23 cellular contexts compared by ENCODE assay signal in genomic region chr1:154398678-154399077, GRCh38. TPM values are rescaled to one million over a fixed set of nuclear protein-coding genes. Genes with fewer than 3 reads are reported as not detected.
DNase-seq lines count a peak whose midpoint lies in the region; ATAC-seq and TF ChIP-seq lines count a peak whose summit lies in the region.
"Had no signal": no experiment of that assay in that cellular context is flagged by ENCODE, and none has a peak within 500 bp of the region (broad histone marks: within the 10 kb centered on the region; RNA-seq: fewer than 3 reads in every experiment).

No MANE protein-coding gene starts in this region.

- TF ChIP-seq CTCF in KMS-11 (conservative IDR thresholded peaks at IDR 0.05; ENCODE audit: low read depth, low read length): no peak
- TF ChIP-seq CTCF in upper lobe of right lung (IDR thresholded peaks at IDR 0.05): no peak

- peak overlapping the region; percentile 48 for H2AFZ ChIP-seq in KMS-11 (ENCODE audit: low read depth)
- H2AFZ ChIP-seq: GM23248 had no signal

- no peaks in the 10 kb centered on the region for H3K79me2 ChIP-seq in KMS-11 (ENCODE audit: insufficient read depth, low read depth)

- peak overlapping the region; percentile 58 for H3K4me3 ChIP-seq in KMS-11 (IDR thresholded peaks at IDR 0.05; ENCODE audit: insufficient read depth, low read depth, low read length)
- no peak overlapping the region for H3K4me3 ChIP-seq in upper lobe of right lung
- H3K4me3 ChIP-seq: A549, GM23248, Peyer's patch, SJCRH30 had no signal

- no peak overlapping the region for H3K4me3 Mint-ChIP-seq in activated naive CD8-positive, alpha-beta T cell treated with anti-CD3 and anti-CD28 coated beads, Interleukin-2, amount 50 U/mL, for 24 hours
- no peak overlapping the region for H3K4me3 Mint-ChIP-seq in activated naive CD8-positive, alpha-beta T cell treated with anti-CD3 and anti-CD28 coated beads for 36 hours
- H3K4me3 Mint-ChIP-seq in activated T-helper 17 cell treated with anti-CD3 and anti-CD28 coated beads, Interleukin-2, amount 50 U/mL, for 72 hours: peak overlapping the region; percentile 92
- H3K4me3 Mint-ChIP-seq: CD8-positive, alpha-beta memory T cell; H9 had no signal

- ATAC-seq in activated naive CD8-positive, alpha-beta T cell treated with anti-CD3 and anti-CD28 coated beads, Interleukin-2, amount 50 U/mL, for 24 hours: no peak
- peak; percentile 60 for ATAC-seq in activated T-helper 17 cell treated with anti-CD3 and anti-CD28 coated beads, Interleukin-2, amount 50 U/mL, for 72 hours (replicated peaks)
- ATAC-seq in upper lobe of right lung (no peak), GM18870 (IDR thresholded peaks at IDR 0.05; ENCODE audit: unreplicated experiment) (no peak)
- ATAC-seq: A549 had no signal

- H3K4me1 Mint-ChIP-seq in activated naive CD8-positive, alpha-beta T cell treated with anti-CD3 and anti-CD28 coated beads, Interleukin-2, amount 50 U/mL, for 24 hours: peaks cover 24% of the 10 kb centered on the region
- H3K4me1 Mint-ChIP-seq in activated naive CD8-positive, alpha-beta T cell treated with anti-CD3 and anti-CD28 coated beads for 36 hours: peaks cover 21% of the 10 kb centered on the region
- H3K4me1 Mint-ChIP-seq in activated T-helper 17 cell treated with anti-CD3 and anti-CD28 coated beads, Interleukin-2, amount 50 U/mL, for 72 hours: peaks cover 31% of the 10 kb centered on the region

- H3K9me3 Mint-ChIP-seq in activated naive CD8-positive, alpha-beta T cell treated with anti-CD3 and anti-CD28 coated beads, Interleukin-2, amount 50 U/mL, for 24 hours: no peaks in the 10 kb centered on the region
- H3K9me3 Mint-ChIP-seq in activated naive CD8-positive, alpha-beta T cell treated with anti-CD3 and anti-CD28 coated beads for 36 hours: no peaks in the 10 kb centered on the region
- peaks cover 4% of the 10 kb centered on the region for H3K9me3 Mint-ChIP-seq in activated T-helper 17 cell treated with anti-CD3 and anti-CD28 coated beads, Interleukin-2, amount 50 U/mL, for 72 hours
- H3K9me3 Mint-ChIP-seq: CD8-positive, alpha-beta memory T cell had no signal

- peak overlapping the region; percentile 56 for H3K27ac ChIP-seq in KMS-11
- no peak overlapping the region for H3K27ac ChIP-seq in upper lobe of right lung
- H3K27ac ChIP-seq: A549, GM23248, SJCRH30 had no signal

- H3K27me3 ChIP-seq in KMS-11 (ENCODE audit: insufficient read depth, low read depth): no peaks in the 10 kb centered on the region
- H3K27me3 ChIP-seq in upper lobe of right lung: no peaks in the 10 kb centered on the region
- H3K27me3 ChIP-seq: Peyer's patch, SJCRH30 had no signal

- peaks cover 1% of the 10 kb centered on the region for H3K27me3 Mint-ChIP-seq in activated naive CD8-positive, alpha-beta T cell treated with anti-CD3 and anti-CD28 coated beads, Interleukin-2, amount 50 U/mL, for 24 hours
- no peaks in the 10 kb centered on the region for H3K27me3 Mint-ChIP-seq in activated naive CD8-positive, alpha-beta T cell treated with anti-CD3 and anti-CD28 coated beads for 36 hours
- no peaks in the 10 kb centered on the region for H3K27me3 Mint-ChIP-seq in activated T-helper 17 cell treated with anti-CD3 and anti-CD28 coated beads, Interleukin-2, amount 50 U/mL, for 72 hours

- H3K27ac Mint-ChIP-seq in activated naive CD8-positive, alpha-beta T cell treated with anti-CD3 and anti-CD28 coated beads, Interleukin-2, amount 50 U/mL, for 24 hours: peak overlapping the region; percentile 10
- no peak overlapping the region for H3K27ac Mint-ChIP-seq in activated naive CD8-positive, alpha-beta T cell treated with anti-CD3 and anti-CD28 coated beads for 36 hours
- H3K27ac Mint-ChIP-seq in activated T-helper 17 cell treated with anti-CD3 and anti-CD28 coated beads, Interleukin-2, amount 50 U/mL, for 72 hours: peak overlapping the region; percentile 98
- H3K27ac Mint-ChIP-seq: H9 had no signal

- peak overlapping the region; percentile 9; the same call in 1 of the 2 replicates for H3K9ac ChIP-seq in KMS-11
- H3K9ac ChIP-seq: GM23248 had no signal

- H3K4me2 ChIP-seq in KMS-11: peak overlapping the region; percentile 68
- H3K4me2 ChIP-seq: A549 had no signal

- no peaks in the 10 kb centered on the region for H3K9me3 ChIP-seq in upper lobe of right lung
- H3K9me3 ChIP-seq: Peyer's patch, SJCRH30 had no signal

- H3K36me3 ChIP-seq in KMS-11 (ENCODE audit: insufficient read depth) (no peaks in the 10 kb centered on the region), upper lobe of right lung (no peaks in the 10 kb centered on the region)
- H3K36me3 ChIP-seq: Peyer's patch, SJCRH30 had no signal

- H4K20me1 ChIP-seq in KMS-11 (ENCODE audit: insufficient read depth): no peaks in the 10 kb centered on the region

- intact Hi-C loops in upper lobe of right lung (cut with DNase I): no loop called here

- H3K4me1 ChIP-seq in KMS-11 (ENCODE audit: low read depth, poor library complexity, severe bottlenecking) (peaks cover 55% of the 10 kb centered on the region), upper lobe of right lung (no peaks in the 10 kb centered on the region)
- H3K4me1 ChIP-seq: A549, Peyer's patch, SJCRH30 had no signal

- no peaks in the 10 kb centered on the region for H3K36me3 Mint-ChIP-seq in activated naive CD8-positive, alpha-beta T cell treated with anti-CD3 and anti-CD28 coated beads, Interleukin-2, amount 50 U/mL, for 24 hours (ENCODE audit: low read depth)
- no peaks in the 10 kb centered on the region for H3K36me3 Mint-ChIP-seq in activated naive CD8-positive, alpha-beta T cell treated with anti-CD3 and anti-CD28 coated beads for 36 hours
- H3K36me3 Mint-ChIP-seq in activated T-helper 17 cell treated with anti-CD3 and anti-CD28 coated beads, Interleukin-2, amount 50 U/mL, for 72 hours (ENCODE audit: low read depth): peaks cover 5% of the 10 kb centered on the region

- no peak for DNase-seq in activated naive CD8-positive, alpha-beta T cell treated with anti-CD3 and anti-CD28 coated beads, Interleukin-2, amount 50 U/mL, for 24 hours
- no peak for DNase-seq in activated naive CD8-positive, alpha-beta T cell treated with anti-CD3 and anti-CD28 coated beads for 36 hours
- DNase-seq in upper lobe of right lung (peak; percentile 3), inferior parietal cortex (ENCODE audit: extremely low spot score) (no peak), NCI-H1436 treated with DMSO at 0.1 percent for 48 hours (lab: John Stamatoyannopoulos, UW) (no peak)
- DNase-seq: Calu3; CD8-positive, alpha-beta memory T cell; DMS153; GM23248; H9; KBM-7; NCI-H1105; NCI-H2029 treated with DMSO at 0.1 percent for 48 hours; NCI-H2171; NCI-H345; NCI-H524; NCI-H774; SJCRH30 had no signal

RNA-seq across cellular contexts. Expression of gene IL6R, which starts 6.5 kb away (rescaled TPM):
- total RNA-seq in activated naive CD8-positive, alpha-beta T cell treated with anti-CD3 and anti-CD28 coated beads for 36 hours: 1 to 10 TPM; 2.3 to 2.4 TPM
- 10 to 100 TPM; 38.2 to 41.2 TPM for total RNA-seq in activated T-helper 17 cell treated with anti-CD3 and anti-CD28 coated beads, Interleukin-2, amount 50 U/mL, for 72 hours
- total RNA-seq in upper lobe of right lung: 60.2 TPM

Comparison
In these comparisons a context has a peak if more than half of its experiments do, and no peak if none do; other contexts are left out.
1. RNA of gene IL6R, which starts 6.5 kb away (total RNA-seq): 60.2 TPM in upper lobe of right lung (single experiment) and 38.2 to 41.2 TPM in activated T-helper 17 cell treated with anti-CD3 and anti-CD28 coated beads, Interleukin-2, amount 50 U/mL, for 72 hours; 2.3 to 2.4 TPM in activated naive CD8-positive, alpha-beta T cell treated with anti-CD3 and anti-CD28 coated beads for 36 hours; every median in the first group is over 10 times any median in the second.